ENCODE assay signal across 11 cellular contexts in genomic region chr20:4591975-4592315, GRCh38.
DNase-seq lines count a peak whose midpoint lies in the region; ATAC-seq and TF ChIP-seq lines count a peak whose summit lies in the region.
"Had no signal": no experiment of that assay in that cellular context is flagged by ENCODE, and none has a peak within 500 bp of the region (broad histone marks: within the 10 kb centered on the region; RNA-seq: fewer than 3 reads in every experiment).

No MANE protein-coding gene starts in this region.

- H3K9ac ChIP-seq in PC-3 (ENCODE audit: low read length) (peak overlapping the region; percentile 64; the same call in 1 of the 2 replicates), skeletal muscle satellite cell (ENCODE audit: low read depth, low read length) (no peak overlapping the region)

- no peaks in the 10 kb centered on the region for H3K79me2 ChIP-seq in PC-3 (ENCODE audit: low read length)

- H3K27me3 Mint-ChIP-seq in activated T-cell treated with anti-CD3 and anti-CD28 coated beads, Interleukin-2, amount 50 U/mL, for 4 hours (ENCODE audit: low read depth) = peaks cover 18% of the 10 kb centered on the region
- peaks cover 16% of the 10 kb centered on the region for H3K27me3 Mint-ChIP-seq in activated T-cell treated with anti-CD3 and anti-CD28 coated beads, Interleukin-2, amount 50 U/mL, for 24 hours

- H3K9me2 ChIP-seq in PC-3 (replicated peaks; ENCODE audit: low read length) = no peaks in the 10 kb centered on the region

- peaks cover 14% of the 10 kb centered on the region for H3K4me1 ChIP-seq in PC-3 (ENCODE audit: insufficient read depth, low read length)
- peaks cover 0 to 10% (median 0%) of the 10 kb centered on the region in 3 donors for H3K4me1 ChIP-seq in gastroesophageal sphincter
- peaks cover 6% of the 10 kb centered on the region for H3K4me1 ChIP-seq in skeletal muscle satellite cell (ENCODE audit: control insufficient read depth, insufficient read depth, low read length)
- H3K4me1 ChIP-seq: uterus had no signal

- H3F3A ChIP-seq in PC-3 (ENCODE audit: low read length, unreplicated experiment) = no peaks in the 10 kb centered on the region

- intact Hi-C loops in PC-3 (cut with micrococcal nuclease) = loop anchor here (1.0 to 5.0 kb wide), 2 partner anchors 79 to 135 kb away; no protein-coding TSS in a partner anchor

- CTCF ChIA-PET in PC-3 (lab: Charles Lee) = no interaction called here

- H3K4me3 ChIP-seq in PC-3 (ENCODE audit: low read length) (peak overlapping the region; percentile 66; the same call in 1 of the 2 replicates), gastroesophageal sphincter (peak overlapping the region in 1 of 2 donors; percentile 43), skeletal muscle satellite cell (ENCODE audit: low read length) (peak overlapping the region; percentile 61)
- H3K4me3 ChIP-seq: lung had no signal

- POLR2A ChIA-PET in PC-3 (lab: Charles Lee; ENCODE audit: unreplicated experiment) = no interaction called here

- H3K27me3 ChIP-seq in PC-3 (ENCODE audit: low read length) (no peaks in the 10 kb centered on the region), gastroesophageal sphincter (peaks cover 10% of the 10 kb centered on the region), skeletal muscle satellite cell (ENCODE audit: control insufficient read depth, insufficient read depth, low read length) (peaks cover 35% of the 10 kb centered on the region)
- H3K27me3 ChIP-seq: uterus had no signal

- no peaks in the 10 kb centered on the region for H4K20me1 ChIP-seq in PC-3 (ENCODE audit: low read length)

- H3K27ac ChIP-seq in PC-3 (ENCODE audit: low read length) (peak overlapping the region; percentile 64), gastroesophageal sphincter (no peak overlapping the region)
- H3K27ac ChIP-seq: uterus had no signal

- no peaks in the 10 kb centered on the region for H3K36me3 Mint-ChIP-seq in activated T-cell treated with anti-CD3 and anti-CD28 coated beads, Interleukin-2, amount 50 U/mL, for 4 hours (ENCODE audit: insufficient read depth)
- no peaks in the 10 kb centered on the region for H3K36me3 Mint-ChIP-seq in activated T-cell treated with anti-CD3 and anti-CD28 coated beads, Interleukin-2, amount 50 U/mL, for 24 hours (ENCODE audit: low read depth)

- TF ChIP-seq EP300 in gastroesophageal sphincter (IDR thresholded peaks at IDR 0.05) = no peak

- whole genome bisulfite sequencing in gastroesophageal sphincter (ENCODE audit: low coverage in 1 of 2), 2 donors = 55% methylated on average over 4 of the region's 10 CpGs; no CpG with 5 or more reads in 1 of the 2 donors

- peak overlapping the region; percentile 93 for H2AFZ ChIP-seq in PC-3 (ENCODE audit: low read length)

- H3K9me3 Mint-ChIP-seq in activated T-cell treated with anti-CD3 and anti-CD28 coated beads, Interleukin-2, amount 50 U/mL, for 4 hours = no peaks in the 10 kb centered on the region
- H3K9me3 Mint-ChIP-seq in activated T-cell treated with anti-CD3 and anti-CD28 coated beads, Interleukin-2, amount 50 U/mL, for 24 hours = no peaks in the 10 kb centered on the region

- ATAC-seq in activated T-cell treated with anti-CD3 and anti-CD28 coated beads, Interleukin-2, amount 50 U/mL, for 4 hours = no peak
- no peak for ATAC-seq in PC-3
- ATAC-seq in gastroesophageal sphincter = peak; percentile 16

- H3K9me3 ChIP-seq in PC-3 (ENCODE audit: low read length) (no peaks in the 10 kb centered on the region), gastroesophageal sphincter (no peaks in the 10 kb centered on the region), skeletal muscle satellite cell (replicated peaks; ENCODE audit: low read length) (no peaks in the 10 kb centered on the region)
- H3K9me3 ChIP-seq: uterus had no signal

- TF ChIP-seq CTCF in PC-3 (conservative IDR thresholded peaks at IDR 0.05; ENCODE audit: low read depth, low read length) (no peak), gastroesophageal sphincter (IDR thresholded peaks at IDR 0.05) (no peak)

- peaks cover 5% of the 10 kb centered on the region for H3K4me1 Mint-ChIP-seq in activated T-cell treated with anti-CD3 and anti-CD28 coated beads, Interleukin-2, amount 50 U/mL, for 4 hours (ENCODE audit: low read depth)
- peaks cover 10% of the 10 kb centered on the region for H3K4me1 Mint-ChIP-seq in activated T-cell treated with anti-CD3 and anti-CD28 coated beads, Interleukin-2, amount 50 U/mL, for 24 hours (ENCODE audit: low read depth)

- BruUV-seq in PC-3 (replicated peaks; lab: Mats Ljungman, UMichigan) = no TSS peak

- H3K36me3 ChIP-seq in PC-3 (ENCODE audit: low read depth, low read length) (no peaks in the 10 kb centered on the region), gastroesophageal sphincter (no peaks in the 10 kb centered on the region), skeletal muscle satellite cell (ENCODE audit: insufficient read depth, low read length) (no peaks in the 10 kb centered on the region)
- H3K36me3 ChIP-seq: uterus had no signal

- H3K4me3 Mint-ChIP-seq in activated T-cell treated with anti-CD3 and anti-CD28 coated beads, Interleukin-2, amount 50 U/mL, for 4 hours = peak overlapping the region; percentile 45
- H3K4me3 Mint-ChIP-seq in activated T-cell treated with anti-CD3 and anti-CD28 coated beads, Interleukin-2, amount 50 U/mL, for 24 hours = no peak overlapping the region

- DNase-seq in activated T-cell treated with anti-CD3 and anti-CD28 coated beads, Interleukin-2, amount 50 U/mL, for 4 hours = no peak
- no peak for DNase-seq in activated T-cell treated with anti-CD3 and anti-CD28 coated beads, Interleukin-2, amount 50 U/mL, for 24 hours
- DNase-seq in PC-3 (no peak), RKO (ENCODE audit: low spot score) (no peak), NCI-H748 (lab: John Stamatoyannopoulos, UW; ENCODE audit: unreplicated experiment) (no peak), GM19238 (ENCODE audit: insufficient read length, low spot score) (no peak)
- DNase-seq: NCI-H2107 had no signal

- no peak overlapping the region for H3K27ac Mint-ChIP-seq in activated T-cell treated with anti-CD3 and anti-CD28 coated beads, Interleukin-2, amount 50 U/mL, for 24 hours

- no peak for TF ChIP-seq POLR2A in gastroesophageal sphincter (IDR thresholded peaks at IDR 0.05)

- H3K4me2 ChIP-seq in PC-3 (ENCODE audit: low read length) (peak overlapping the region; percentile 94), skeletal muscle satellite cell (ENCODE audit: low read length) (peak overlapping the region; percentile 83)
